ENCODE assay signal across 9 cellular contexts in the genomic region with DNA sequence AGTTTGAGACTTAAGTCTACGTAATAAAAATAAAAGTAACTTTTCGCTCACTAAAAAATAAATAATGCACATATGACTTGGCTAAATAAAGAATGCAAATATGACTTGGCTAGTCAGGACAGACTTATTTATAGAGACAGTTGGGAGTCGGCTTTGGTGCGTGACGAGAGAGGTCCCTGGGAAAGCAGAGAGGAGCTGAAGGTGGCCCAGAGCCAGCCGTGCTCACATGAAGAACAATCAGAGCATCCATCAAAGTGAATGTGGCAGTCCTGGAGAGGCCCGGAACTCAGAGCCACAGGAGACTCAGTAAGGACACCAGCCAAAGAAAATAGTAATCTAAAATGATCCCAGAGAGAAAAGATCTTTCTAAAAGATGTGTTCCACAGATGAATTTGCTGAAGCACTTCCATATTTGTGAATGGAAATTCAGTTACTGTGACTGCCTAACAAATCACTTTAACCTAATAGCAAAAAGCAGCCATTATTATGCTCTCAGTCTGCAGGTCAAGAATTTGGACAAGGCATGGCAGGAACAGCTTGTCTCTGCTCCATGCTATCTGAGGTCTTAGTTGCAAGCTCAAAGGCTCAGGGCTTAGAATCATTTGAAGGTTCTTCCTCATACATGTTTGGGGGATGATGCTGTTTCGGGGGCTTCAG. TPM values are rescaled to one million over a fixed set of nuclear protein-coding genes. Genes with fewer than 3 reads are reported as not detected.
DNase-seq lines count a peak whose midpoint lies in the region; ATAC-seq and TF ChIP-seq lines count a peak whose summit lies in the region.
"Had no signal": no experiment of that assay in that cellular context is flagged by ENCODE, and none has a peak within 500 bp of the region (broad histone marks: within the 10 kb centered on the region; RNA-seq: fewer than 3 reads in every experiment).

No MANE protein-coding gene starts in this region.

- H3K27me3 ChIP-seq in mammary epithelial cell (ENCODE audit: insufficient read depth, low read length) (no peaks in the 10 kb centered on the region), brain microvascular endothelial cell (replicated peaks) (no peaks in the 10 kb centered on the region), left lung (no peaks in the 10 kb centered on the region), aorta (ENCODE audit: control insufficient read depth in 1 of 2, insufficient read depth in 2 of 2, low read length in 1 of 2) (no peaks in the 10 kb centered on the region)
- H3K27me3 ChIP-seq: BLaER1 had no signal

- dilution Hi-C loops in mammary epithelial cell (cut with HindIII; ENCODE audit: low sequenced_read_pairs) = no loop called here

- no peaks in the 10 kb centered on the region for H3K27me3 Mint-ChIP-seq in MCF 10A (ENCODE audit: insufficient read depth, unreplicated experiment)

- H3K27ac Mint-ChIP-seq in MCF 10A (ENCODE audit: low read depth, unreplicated experiment) = no peak overlapping the region

- H3K4me1 ChIP-seq in mammary epithelial cell (ENCODE audit: insufficient read depth, low read length) (no peaks in the 10 kb centered on the region), left lung (peaks cover 0 to 13% of the 10 kb centered on the region in 2 donors), aorta (ENCODE audit: control insufficient read depth in 1 of 2, insufficient read depth in 2 of 2, low read length in 2 of 2) (peaks cover 0 to 5% of the 10 kb centered on the region in 2 donors)

- no peaks in the 10 kb centered on the region for H3K9me3 Mint-ChIP-seq in MCF 10A (ENCODE audit: unreplicated experiment)

- H3K36me3 ChIP-seq in mammary epithelial cell (ENCODE audit: insufficient read depth, low read length) (no peaks in the 10 kb centered on the region), brain microvascular endothelial cell (replicated peaks) (no peaks in the 10 kb centered on the region), left lung (no peaks in the 10 kb centered on the region), aorta (ENCODE audit: control insufficient read depth in 1 of 2, insufficient read depth in 2 of 2, low read length in 1 of 2) (no peaks in the 10 kb centered on the region)
- H3K36me3 ChIP-seq: BLaER1 had no signal

- ATAC-seq in left lung = peak; percentile 34
- ATAC-seq in aorta (ENCODE audit: low FRiP score) = peak; percentile 73
- no peak for ATAC-seq in GM18520 (IDR thresholded peaks at IDR 0.05; ENCODE audit: unreplicated experiment)

- WGBS in mammary epithelial cell (ENCODE audit: low coverage, missing lambda C conversion rate) = 52% methylated on average over 8 of the region's 8 CpGs
- whole genome bisulfite sequencing in aorta, 2 donors = 9 to 14% methylated on average over 8 of the region's 8 CpGs

- CTCF ChIA-PET in MCF 10A (lab: Yijun Ruan, JAX) = interaction anchor here (0.8 kb wide), 1 partner anchor 9 kb away, joined by 5 read pairs; no protein-coding TSS in a partner anchor
- CTCF ChIA-PET in mammary epithelial cell (lab: Charles Lee; ENCODE audit: low non-redundant PET) = no interaction called here

- H3K9ac ChIP-seq in mammary epithelial cell (ENCODE audit: insufficient read depth, low read length) = no peak overlapping the region
- H3K9ac ChIP-seq: BLaER1 had no signal

- no peak overlapping the region for H3K4me3 ChIP-seq in mammary epithelial cell (replicated peaks in 1 of 3; ENCODE audit: insufficient read depth in 1 of 3, low read depth in 2 of 3, low read length in 3 of 3)
- no peak overlapping the region for H3K4me3 ChIP-seq in brain microvascular endothelial cell (ENCODE audit: low read depth, low read length)
- H3K4me3 ChIP-seq in left lung = no peak overlapping the region
- H3K4me3 ChIP-seq in aorta (ENCODE audit: low read length in 2 of 2) = no peak overlapping the region
- H3K4me3 ChIP-seq: BLaER1 had no signal

- H3K79me2 ChIP-seq in mammary epithelial cell (ENCODE audit: insufficient read depth, low read length) = no peaks in the 10 kb centered on the region

- H4K20me1 ChIP-seq in mammary epithelial cell (ENCODE audit: insufficient read depth, low read length) = no peaks in the 10 kb centered on the region
- H4K20me1 ChIP-seq: BLaER1 had no signal

- no peak overlapping the region for H3K4me3 Mint-ChIP-seq in MCF 10A (ENCODE audit: unreplicated experiment)

- no peak overlapping the region for H3K27ac ChIP-seq in mammary epithelial cell (ENCODE audit: insufficient read depth, low read depth, low read length)
- peak overlapping the region; percentile 37 for H3K27ac ChIP-seq in brain microvascular endothelial cell
- H3K27ac ChIP-seq in left lung = peak overlapping the region; percentile 28 to 35
- no peak overlapping the region for H3K27ac ChIP-seq in aorta (ENCODE audit: low read depth in 1 of 2, low read length in 2 of 2)
- H3K27ac ChIP-seq: BLaER1 had no signal

- TF ChIP-seq CTCF in MCF 10A (IDR thresholded peaks at IDR 0.05; ENCODE audit: unreplicated experiment) (no peak), mammary epithelial cell (conservative IDR thresholded peaks at IDR 0.05 in 1 of 2, IDR thresholded peaks at IDR 0.05 in 1 of 2; ENCODE audit: extremely low read depth in 1 of 2, insufficient read depth in 1 of 2, low read depth in 1 of 2, low read length in 2 of 2) (no peak), brain microvascular endothelial cell (IDR thresholded peaks at IDR 0.05; ENCODE audit: low read depth, low read length, missing control alignments) (no peak), left lung (IDR thresholded peaks at IDR 0.05) (no peak)

- H3K36me3 Mint-ChIP-seq in MCF 10A (ENCODE audit: insufficient read depth, unreplicated experiment) = no peaks in the 10 kb centered on the region

- in situ Hi-C loops in mammary epithelial cell (cut with MboI; ENCODE audit: low sequenced_read_pairs in 2 of 2) = no loop called here
- in situ Hi-C loops in brain microvascular endothelial cell (cut with HindIII; ENCODE audit: low pct_ligation_motif_present, low sequenced_read_pairs) = no loop called here

- H3K4me2 ChIP-seq in mammary epithelial cell (ENCODE audit: insufficient read depth, low read depth, low read length) = no peak overlapping the region
- H3K4me2 ChIP-seq: BLaER1 had no signal

- H3K9me3 ChIP-seq in mammary epithelial cell (replicated peaks; ENCODE audit: insufficient read depth, low read length) (no peaks in the 10 kb centered on the region), left lung (no peaks in the 10 kb centered on the region), aorta (ENCODE audit: control insufficient read depth, low read length) (no peaks in the 10 kb centered on the region)
- H3K9me3 ChIP-seq: BLaER1 had no signal

- H3K4me1 Mint-ChIP-seq in MCF 10A (ENCODE audit: insufficient read depth, unreplicated experiment) = peaks cover 4% of the 10 kb centered on the region

- intact Hi-C loops in MCF 10A (cut with micrococcal nuclease) (no loop called here), mammary epithelial cell (cut with micrococcal nuclease) (no loop called here), left lung (cut with DNase I) (no loop called here), aorta (cut with DNase I) (no loop called here)

- BruUV-seq in MCF 10A (replicated peaks; lab: Mats Ljungman, UMichigan) (no TSS peak), mammary epithelial cell (replicated peaks; lab: Mats Ljungman, UMichigan) (no TSS peak)

- DNase-seq in MCF 10A (ENCODE audit: unreplicated experiment) (peak; percentile 30), mammary epithelial cell (no peak), brain microvascular endothelial cell (peak; percentile 91), left lung (peak in 1 of 2 donors; percentile 49), aorta (peak in 1 of 2 donors; percentile 80), SW 1271 (lab: John Stamatoyannopoulos, UW) (no peak), NCI-H524 treated with DMSO at 0.1 percent for 48 hours (lab: John Stamatoyannopoulos, UW) (no peak)

- POLR2A ChIA-PET in MCF 10A (lab: Yijun Ruan, JAX) = interaction anchor here (0.7 to 1.0 kb wide), 2 partner anchors 22 to 363 kb away, joined by 3 read pairs; no protein-coding TSS in a partner anchor

- no peak overlapping the region for H2AFZ ChIP-seq in mammary epithelial cell (ENCODE audit: low read depth, low read length)

RNA-seq across cellular contexts. Expression of gene CWC15, which starts 34.8 kb away (rescaled TPM):
- total RNA-seq in MCF 10A (2022) (59.6 and 61.9 TPM in 2 replicates), mammary epithelial cell (10 to 100 TPM; 27.5 to 46.5 TPM), left lung (10 to 100 TPM; 43.3 to 47.3 TPM), aorta (10 to 100 TPM; 49.7 to 54.7 TPM)
- polyA plus RNA-seq in mammary epithelial cell (24.1 TPM), aorta (10 to 100 TPM; 47.5 to 51.1 TPM)
- 0.36 TPM for polyA minus RNA-seq in mammary epithelial cell

RNA-seq across cellular contexts. Expression of gene KDM4D, which starts 35.0 kb away (rescaled TPM):
- total RNA-seq in MCF 10A (2022) = 1.1 and 1.3 TPM in 2 replicates
- 1 to 10 TPM; 1.0 TPM for total RNA-seq in mammary epithelial cell
- 1.3 TPM for polyA plus RNA-seq in mammary epithelial cell
- 2.4 TPM for polyA minus RNA-seq in mammary epithelial cell
- under 1 TPM; 0.35 to 0.39 TPM for total RNA-seq in left lung
- total RNA-seq in aorta = under 1 TPM; 0.45 to 0.75 TPM
- polyA plus RNA-seq in aorta = under 1 TPM; 0.13 to 0.31 TPM

Comparison
In these comparisons a context has a peak if more than half of its experiments do, and no peak if none do; other contexts are left out.
1. DNase-seq: peak in MCF 10A (single experiment) and brain microvascular endothelial cell (single experiment); none in mammary epithelial cell (single experiment), SW 1271 (0 of 2) and NCI-H524 treated with DMSO at 0.1 percent for 48 hours (single experiment).
2. H3K27ac ChIP-seq: peak in brain microvascular endothelial cell (single experiment) and left lung (2 of 2); none in mammary epithelial cell (single experiment) and aorta (0 of 2).